Comparison of ENCODE assay signal across 22 cellular contexts in the genomic region with DNA sequence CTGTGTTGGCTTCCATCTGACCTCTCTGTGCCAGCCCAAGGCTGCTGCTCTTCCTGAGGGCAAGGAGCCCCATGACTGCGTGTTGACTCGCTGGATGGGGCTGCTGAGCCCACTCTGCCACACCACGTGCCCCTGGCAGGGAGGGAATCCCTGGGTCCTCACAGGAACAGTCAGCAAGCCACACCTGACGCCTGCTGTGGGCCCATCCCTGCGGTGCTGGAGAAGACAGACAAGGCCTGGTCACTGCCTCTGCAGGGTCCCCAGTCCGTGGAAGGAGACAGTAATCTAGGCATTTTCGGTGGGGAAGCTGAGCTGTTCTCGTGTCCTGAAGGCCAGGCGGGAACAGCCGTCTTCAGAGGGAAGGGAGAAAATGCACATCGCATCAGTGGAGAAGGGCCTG. TPM values are rescaled to one million over a fixed set of nuclear protein-coding genes. Genes with fewer than 3 reads are reported as not detected.
DNase-seq lines count a peak whose midpoint lies in the region; ATAC-seq and TF ChIP-seq lines count a peak whose summit lies in the region.
"Had no signal": no experiment of that assay in that cellular context is flagged by ENCODE, and none has a peak within 500 bp of the region (broad histone marks: within the 10 kb centered on the region; RNA-seq: fewer than 3 reads in every experiment).

No MANE protein-coding gene starts in this region.

- no TSS peak for BruUV-seq in PC-3 (replicated peaks; lab: Mats Ljungman, UMichigan)

- TF ChIP-seq CTCF in H9 (conservative IDR thresholded peaks at IDR 0.05) (no peak), lower lobe of right lung (IDR thresholded peaks at IDR 0.05) (no peak), PC-3 (conservative IDR thresholded peaks at IDR 0.05; ENCODE audit: low read depth, low read length) (no peak)

- H3K4me3 ChIP-seq in lower lobe of right lung (no peak overlapping the region), PC-3 (ENCODE audit: low read length) (no peak overlapping the region)
- H3K4me3 ChIP-seq: A549, GM12878 had no signal

- H3K27ac Mint-ChIP-seq in H9 (peak overlapping the region; percentile 31 to 95 (median 44); a peak in 3 of 7 replicates), T-helper 17 cell (peak overlapping the region; percentile 51)

- H3K23me2 ChIP-seq in H9 (ENCODE audit: insufficient read length, low read depth, low read length, poor library complexity, severe bottlenecking): no peaks in the 10 kb centered on the region

- H4K5ac ChIP-seq in H9 (ENCODE audit: insufficient read length, low read depth, low read length): no peak overlapping the region

- intact Hi-C loops in lower lobe of right lung (cut with DNase I) (no loop called here), posterior vena cava (cut with DNase I) (loop anchor here (5.0 to 10.0 kb wide), 3 partner anchors 75 to 193 kb away; no protein-coding TSS in a partner anchor), PC-3 (cut with micrococcal nuclease) (no loop called here)

- POLR2A ChIA-PET in PC-3 (lab: Charles Lee; ENCODE audit: unreplicated experiment): no interaction called here

- H3K27ac ChIP-seq in H9 (ENCODE audit: insufficient read length, low read depth, low read length) (no peak overlapping the region), lower lobe of right lung (no peak overlapping the region), PC-3 (ENCODE audit: low read length) (no peak overlapping the region)
- H3K27ac ChIP-seq: A549 had no signal

- H3K4me3 Mint-ChIP-seq in H9: no peak overlapping the region
- no peak overlapping the region for H3K4me3 Mint-ChIP-seq in T-helper 17 cell
- H3K4me3 Mint-ChIP-seq: CD4-positive, alpha-beta memory T cell had no signal

- no peaks in the 10 kb centered on the region for H3K79me1 ChIP-seq in H9 (ENCODE audit: insufficient read depth, low read depth, low read length, poor library complexity, severe bottlenecking)

- H3K36me3 ChIP-seq in lower lobe of right lung (peaks cover 21% of the 10 kb centered on the region), PC-3 (ENCODE audit: low read depth, low read length) (peaks cover 15% of the 10 kb centered on the region; the same call in 1 of the 2 replicates)

- H2BK120ac ChIP-seq in H9 (ENCODE audit: low read depth, low read length, poor library complexity, severe bottlenecking): no peak overlapping the region

- H3K56ac ChIP-seq in H9 (ENCODE audit: insufficient read length, low read depth, low read length): no peak overlapping the region

- H3K9me3 ChIP-seq in H9 (ENCODE audit: control insufficient read depth, low read depth, low read length) (no peaks in the 10 kb centered on the region), T-helper 17 cell (ENCODE audit: control insufficient read depth, low read length, poor library complexity, severe bottlenecking) (no peaks in the 10 kb centered on the region), lower lobe of right lung (no peaks in the 10 kb centered on the region), PC-3 (ENCODE audit: low read length) (no peaks in the 10 kb centered on the region)
- H3K9me3 ChIP-seq: A549 had no signal

- no peaks in the 10 kb centered on the region for H3K4me1 ChIP-seq in H9 (ENCODE audit: insufficient read depth, low read length)
- peaks cover 6% of the 10 kb centered on the region for H3K4me1 ChIP-seq in lower lobe of right lung
- no peaks in the 10 kb centered on the region for H3K4me1 ChIP-seq in PC-3 (ENCODE audit: insufficient read depth, low read length)
- H3K4me1 ChIP-seq: A549 had no signal

- H3K9ac ChIP-seq in H9 (ENCODE audit: extremely low read depth, insufficient read length, low read length) (no peak overlapping the region), PC-3 (ENCODE audit: low read length) (no peak overlapping the region)

- no peak overlapping the region for H3K14ac ChIP-seq in H9 (ENCODE audit: insufficient read depth, low read length)

- ATAC-seq in T-helper 17 cell (no peak), lower lobe of right lung (no peak), PC-3 (no peak)
- ATAC-seq: A549, GM12878, HCT116 had no signal

- H3F3A ChIP-seq in PC-3 (ENCODE audit: low read length, unreplicated experiment): no peaks in the 10 kb centered on the region

- H3K18ac ChIP-seq in H9 (ENCODE audit: insufficient read length, low read depth, low read length): no peak overlapping the region

- H2AK5ac ChIP-seq in H9 (ENCODE audit: insufficient read length, low read length): no peak overlapping the region

- H3K4me1 Mint-ChIP-seq in H9 (peaks cover 3 to 7% of the 10 kb centered on the region in 2 experiments), T-helper 17 cell (peaks cover 2% of the 10 kb centered on the region)

- CTCF ChIA-PET in PC-3 (lab: Charles Lee): no interaction called here

- H3K36me3 Mint-ChIP-seq in H9 (ENCODE audit: insufficient read depth in 1 of 3, low read depth in 3 of 3) (peaks cover 11 to 16% (median 12%) of the 10 kb centered on the region in 3 experiments), T-helper 17 cell (ENCODE audit: low read depth) (no peaks in the 10 kb centered on the region)
- H3K36me3 Mint-ChIP-seq: CD4-positive, alpha-beta memory T cell had no signal

- no peaks in the 10 kb centered on the region for H3K9me2 ChIP-seq in PC-3 (replicated peaks; ENCODE audit: low read length)

- no peak overlapping the region for H2BK5ac ChIP-seq in H9 (ENCODE audit: insufficient read length, low read length)

- H2AFZ ChIP-seq in H9 (ENCODE audit: low read length): no peak overlapping the region
- H2AFZ ChIP-seq in PC-3 (ENCODE audit: low read length): no peak overlapping the region

- H2BK15ac ChIP-seq in H9 (ENCODE audit: low read depth, low read length): no peak overlapping the region

- H4K91ac ChIP-seq in H9 (ENCODE audit: insufficient read length, low read depth, low read length): no peak overlapping the region

- H3K79me2 ChIP-seq in H9 (ENCODE audit: insufficient read depth, low read length): no peaks in the 10 kb centered on the region
- no peaks in the 10 kb centered on the region for H3K79me2 ChIP-seq in PC-3 (ENCODE audit: low read length)

- DNase-seq in H9 (no peak), T-helper 17 cell (no peak), lower lobe of right lung (peak; percentile 34), posterior vena cava (ENCODE audit: low spot score) (peak; percentile 70), NCI-H1048 (lab: John Stamatoyannopoulos, UW) (no peak), PC-3 (no peak)
- DNase-seq in effector CD4-positive, alpha-beta T cell: no peak
- DNase-seq: C1 segment of cervical spinal cord; CD4-positive, alpha-beta memory T cell; COR-L47; DMS79; EL; GDM1; Kasumi-1; MV-4-11; NCI-H2029 treated with DMSO at 0.1 percent for 48 hours; NCI-H446 treated with DMSO at 0.1 percent for 48 hours; NCI-H526; SHP77 treated with DMSO at 0.1 percent for 48 hours had no signal

- no peak overlapping the region for H2BK20ac ChIP-seq in H9 (ENCODE audit: low read depth, low read length, poor library complexity, severe bottlenecking)

- no peak overlapping the region for H3K23ac ChIP-seq in H9 (ENCODE audit: insufficient read length, low read depth, low read length)

- H3T11ph ChIP-seq in H9 (ENCODE audit: low read length): no peak overlapping the region

- H4K20me1 ChIP-seq in H9 (ENCODE audit: control insufficient read depth, insufficient read depth, insufficient read length) (no peaks in the 10 kb centered on the region), PC-3 (ENCODE audit: low read length) (no peaks in the 10 kb centered on the region)

- no peaks in the 10 kb centered on the region for H3K27me3 ChIP-seq in H9 (ENCODE audit: insufficient read depth, low read length)
- no peaks in the 10 kb centered on the region for H3K27me3 ChIP-seq in lower lobe of right lung (ENCODE audit: low read depth)
- no peaks in the 10 kb centered on the region for H3K27me3 ChIP-seq in PC-3 (ENCODE audit: low read length)

- no peaks in the 10 kb centered on the region for H3K9me3 Mint-ChIP-seq in H9

- no peak overlapping the region for H2BK12ac ChIP-seq in H9 (ENCODE audit: insufficient read length, low read depth, low read length)

- H3K4me2 ChIP-seq in H9 (ENCODE audit: insufficient read depth, insufficient read length, low read length) (no peak overlapping the region), PC-3 (ENCODE audit: low read length) (no peak overlapping the region)
- H3K4me2 ChIP-seq: A549 had no signal

- no peak overlapping the region for H4K8ac ChIP-seq in H9 (replicated peaks; ENCODE audit: insufficient read length, low read depth, low read length)

- no peak overlapping the region for H3K4ac ChIP-seq in H9 (ENCODE audit: low read depth, low read length)

- H3K27me3 Mint-ChIP-seq in H9 (ENCODE audit: low read depth) (no peaks in the 10 kb centered on the region), T-helper 17 cell (no peaks in the 10 kb centered on the region)
- H3K27me3 Mint-ChIP-seq: CD4-positive, alpha-beta memory T cell had no signal

- WGBS in H9 (ENCODE audit: extremely low coverage, insufficient read length, low lambda C conversion rate): no CpG with 5 or more reads among the region's 11 CpGs

RNA-seq across cellular contexts. Expression of a gene that starts 10.6 kb away (rescaled TPM):
- total RNA-seq in H9 (2021) (138 and 139 TPM in 2 replicates), T-helper 17 cell (100 to 1,000 TPM; 134 to 136 TPM), lower lobe of right lung (98.0 TPM), posterior vena cava (10 to 100 TPM; 84.2 to 92.9 TPM), PC-3 (2014; rRNA removed) (147 and 171 TPM in 2 replicates)

Comparison
In these comparisons a context has a peak if more than half of its experiments do, and no peak if none do; other contexts are left out.
1. DNase-seq: peak in lower lobe of right lung (single experiment) and posterior vena cava (single experiment); none in H9 (single experiment), T-helper 17 cell (0 of 3), NCI-H1048 (single experiment), effector CD4-positive, alpha-beta T cell (single experiment) and PC-3 (single experiment).
2. intact Hi-C loops: an anchor here in posterior vena cava (5.0 to 10.0 kb wide); none called in lower lobe of right lung and PC-3.